20 cellular contexts compared by ENCODE assay signal in genomic region chr3:18772699-18773305, GRCh38.
"Had no signal": no experiment of that assay in that cellular context is flagged by ENCODE, and none has a peak within 500 bp of the region (broad histone marks: within the 10 kb centered on the region; RNA-seq: fewer than 3 reads in every experiment).

No MANE protein-coding gene starts in this region.

- DNase-seq: activated CD4-positive, alpha-beta memory T cell treated with anti-CD3 and anti-CD28 coated beads, Interleukin-2, amount 10 ng/mL, durations not matched to agents 7 days and 5 days; activated CD4-positive, alpha-beta T cell treated with anti-CD3 and anti-CD28 coated beads for 4 hours; aorta; effector memory CD8-positive, alpha-beta T cell; glutamatergic neuron; left ventricle myocardium inferior; mammary epithelial cell; ovary; stimulated activated CD4-positive, alpha-beta T cell treated with anti-CD3 and anti-CD28 coated beads, Interleukin-4, amount 100 ng/mL, for 24 hours; T-cell had no signal

- H3K36me3 Mint-ChIP-seq: brain, T-cell had no signal

- H3K9me3 Mint-ChIP-seq: activated CD4-positive, alpha-beta memory T cell treated with anti-CD3 and anti-CD28 coated beads, Interleukin-2, amount 10 ng/mL, durations not matched to agents 7 days and 5 days; activated T-helper 17 cell treated with anti-CD3 and anti-CD28 coated beads, Interleukin-2, amount 50 U/mL, for 72 hours; brain; effector memory CD8-positive, alpha-beta T cell; nephron; stimulated activated naive CD8-positive, alpha-beta T cell treated with anti-CD3 and anti-CD28 coated beads, Interleukin-15, Interleukin-2, amounts not matched to agents 100 ng/mL and 50 ng/mL, for 24 hours; T-cell had no signal

- H3K4me3 ChIP-seq: dorsolateral prefrontal cortex, esophagus muscularis mucosa, hepatocyte, left ventricle myocardium inferior, ovary, prostate gland, tibial nerve had no signal

- H3K4me3 Mint-ChIP-seq: activated CD4-positive, alpha-beta memory T cell treated with anti-CD3 and anti-CD28 coated beads, Interleukin-2, amount 10 ng/mL, durations not matched to agents 7 days and 5 days; activated T-helper 17 cell treated with anti-CD3 and anti-CD28 coated beads, Interleukin-2, amount 50 U/mL, for 72 hours; brain; effector memory CD8-positive, alpha-beta T cell; nephron; stimulated activated naive CD8-positive, alpha-beta T cell treated with anti-CD3 and anti-CD28 coated beads, Interleukin-15, Interleukin-2, amounts not matched to agents 100 ng/mL and 50 ng/mL, for 24 hours; T-cell had no signal

- H3K79me2 ChIP-seq: hepatocyte had no signal

- ATAC-seq: activated T-helper 17 cell treated with anti-CD3 and anti-CD28 coated beads, Interleukin-2, amount 50 U/mL, for 72 hours; effector memory CD8-positive, alpha-beta T cell; T-cell had no signal

- H3K4me2 ChIP-seq: hepatocyte had no signal

- H3K27me3 ChIP-seq: esophagus muscularis mucosa, hepatocyte, neutrophil, ovary, tibial nerve had no signal

- H3K27me3 Mint-ChIP-seq: stimulated activated naive CD8-positive, alpha-beta T cell treated with anti-CD3 and anti-CD28 coated beads, Interleukin-15, Interleukin-2, amounts not matched to agents 100 ng/mL and 50 ng/mL, for 24 hours had no signal

- H3K4me1 Mint-ChIP-seq: activated T-helper 17 cell treated with anti-CD3 and anti-CD28 coated beads, Interleukin-2, amount 50 U/mL, for 72 hours; brain; nephron had no signal

- H3K4me1 ChIP-seq: esophagus muscularis mucosa, left ventricle myocardium inferior, prostate gland, tibial nerve had no signal

- H3K36me3 ChIP-seq: esophagus muscularis mucosa, left ventricle myocardium inferior, neutrophil, ovary, prostate gland, tibial nerve had no signal

- H3K27ac ChIP-seq: dorsolateral prefrontal cortex, esophagus muscularis mucosa, hepatocyte, left ventricle myocardium inferior, neutrophil, ovary, prostate gland, tibial nerve had no signal

- H3K27ac Mint-ChIP-seq: activated CD4-positive, alpha-beta memory T cell treated with anti-CD3 and anti-CD28 coated beads, Interleukin-2, amount 10 ng/mL, durations not matched to agents 7 days and 5 days; activated T-helper 17 cell treated with anti-CD3 and anti-CD28 coated beads, Interleukin-2, amount 50 U/mL, for 72 hours; brain; effector memory CD8-positive, alpha-beta T cell; nephron; stimulated activated naive CD8-positive, alpha-beta T cell treated with anti-CD3 and anti-CD28 coated beads, Interleukin-15, Interleukin-2, amounts not matched to agents 100 ng/mL and 50 ng/mL, for 24 hours; T-cell had no signal
